ENCODE assay signal across 9 cellular contexts in genomic region chr5:60960591-60960990, GRCh38. TPM values are rescaled to one million over a fixed set of nuclear protein-coding genes. Genes with fewer than 3 reads are reported as not detected.
DNase-seq lines count a peak whose midpoint lies in the region; ATAC-seq and TF ChIP-seq lines count a peak whose summit lies in the region.
"Had no signal": no experiment of that assay in that cellular context is flagged by ENCODE, and none has a peak within 500 bp of the region (broad histone marks: within the 10 kb centered on the region; RNA-seq: fewer than 3 reads in every experiment).

No MANE protein-coding gene starts in this region.

- H3K36me3 Mint-ChIP-seq in activated naive CD4-positive, alpha-beta T cell treated with anti-CD3 and anti-CD28 coated beads, Interleukin-2, amount 10 ng/mL, durations not matched to agents 7 days and 5 days: no peaks in the 10 kb centered on the region

- H3K9me3 Mint-ChIP-seq in activated naive CD4-positive, alpha-beta T cell treated with anti-CD3 and anti-CD28 coated beads, Interleukin-2, amount 10 ng/mL, durations not matched to agents 7 days and 5 days: no peaks in the 10 kb centered on the region

- H3K4me3 ChIP-seq in Panc1 (ENCODE audit: low read depth in 2 of 2, low read length in 2 of 2) (no peak overlapping the region), fibroblast of the aortic adventitia (ENCODE audit: low read depth, low read length) (no peak overlapping the region), tibial nerve (no peak overlapping the region), upper lobe of left lung (no peak overlapping the region)

- no peak for ATAC-seq in Panc1
- no peak for ATAC-seq in upper lobe of left lung (ENCODE audit: low FRiP score in 2 of 2)

- TF ChIP-seq POLR2A in tibial nerve (IDR thresholded peaks at IDR 0.05) (no peak), upper lobe of left lung (IDR thresholded peaks at IDR 0.05) (no peak)

- TF ChIP-seq EP300 in tibial nerve (IDR thresholded peaks at IDR 0.05) (no peak), upper lobe of left lung (IDR thresholded peaks at IDR 0.05) (no peak)

- no peaks in the 10 kb centered on the region for H3K27me3 ChIP-seq in Panc1 (ENCODE audit: control insufficient read depth, insufficient read depth, low read length)
- no peaks in the 10 kb centered on the region for H3K27me3 ChIP-seq in tibial nerve
- H3K27me3 ChIP-seq in upper lobe of left lung: no peaks in the 10 kb centered on the region

- intact Hi-C loops in Panc1 (cut with micrococcal nuclease; ENCODE audit: unreplicated experiment): loop anchor here (10.0 kb wide), 1 partner anchor 364 kb away; no protein-coding TSS in a partner anchor

- TF ChIP-seq CTCF in Panc1 (IDR thresholded peaks at IDR 0.05) (peak; percentile 73; the same call in 1 of the 2 replicates), fibroblast of the aortic adventitia (IDR thresholded peaks at IDR 0.05; ENCODE audit: insufficient read depth, low read length) (peak; percentile 76), tibial nerve (IDR thresholded peaks at IDR 0.05) (peak in 3 of 5 experiments; percentile 12 to 36 (median 25)), upper lobe of left lung (IDR thresholded peaks at IDR 0.05) (peak in 2 of 6 experiments; percentile 7 to 13)

- POLR2A ChIA-PET in Panc1 (lab: Charles Lee): no interaction called here

- in situ Hi-C loops in Panc1 (cut with HindIII; ENCODE audit: low pct_unique_long_range_greater_than_20kb, low sequenced_read_pairs): no loop called here

- H3K27me3 Mint-ChIP-seq in activated naive CD4-positive, alpha-beta T cell treated with anti-CD3 and anti-CD28 coated beads, Interleukin-2, amount 10 ng/mL, durations not matched to agents 7 days and 5 days: no peaks in the 10 kb centered on the region

- WGBS in tibial nerve, 2 donors: 44 to 52% methylated on average over 2 of the region's 2 CpGs
- WGBS in upper lobe of left lung, 2 donors: 27 to 49% methylated on average over 2 of the region's 2 CpGs

- no peak overlapping the region for H3K27ac ChIP-seq in Panc1 (ENCODE audit: low read length)
- H3K27ac ChIP-seq in tibial nerve: no peak overlapping the region
- H3K27ac ChIP-seq in upper lobe of left lung: no peak overlapping the region

- H3K36me3 ChIP-seq in Panc1 (ENCODE audit: control insufficient read depth, insufficient read depth, low read length) (no peaks in the 10 kb centered on the region), tibial nerve (no peaks in the 10 kb centered on the region), upper lobe of left lung (no peaks in the 10 kb centered on the region)

- no peak overlapping the region for H3K4me3 Mint-ChIP-seq in activated naive CD4-positive, alpha-beta T cell treated with anti-CD3 and anti-CD28 coated beads, Interleukin-2, amount 10 ng/mL, durations not matched to agents 7 days and 5 days

- no TSS peak for BruUV-seq in Panc1 (replicated peaks; lab: Mats Ljungman, UMichigan)

- H3K9me3 ChIP-seq in Panc1 (ENCODE audit: control insufficient read depth, insufficient read depth, low read depth, low read length) (no peaks in the 10 kb centered on the region), tibial nerve (peaks cover 0 to 3% (median 0%) of the 10 kb centered on the region in 4 donors), upper lobe of left lung (no peaks in the 10 kb centered on the region)

- CTCF ChIA-PET in activated naive CD4-positive, alpha-beta T cell treated with anti-CD3 and anti-CD28 coated beads, Interleukin-2, amount 10 ng/mL, durations not matched to agents 7 days and 5 days (lab: Charles Lee): interaction anchor here (1.0 to 1.3 kb wide), 2 partner anchors 14 to 23 kb away, joined by 3 read pairs; no protein-coding TSS in a partner anchor
- CTCF ChIA-PET in Panc1 (lab: Charles Lee): no interaction called here

- H3K4me1 ChIP-seq in Panc1 (ENCODE audit: control insufficient read depth, insufficient read depth, low read length) (no peaks in the 10 kb centered on the region), tibial nerve (peaks cover 0 to 11% (median 0%) of the 10 kb centered on the region in 4 donors), upper lobe of left lung (no peaks in the 10 kb centered on the region)

- H3K4me1 Mint-ChIP-seq in activated naive CD4-positive, alpha-beta T cell treated with anti-CD3 and anti-CD28 coated beads, Interleukin-2, amount 10 ng/mL, durations not matched to agents 7 days and 5 days: no peaks in the 10 kb centered on the region

- peak; percentile 25 for DNase-seq in activated naive CD4-positive, alpha-beta T cell treated with anti-CD3 and anti-CD28 coated beads, Interleukin-2, amount 10 ng/mL, durations not matched to agents 7 days and 5 days
- no peak for DNase-seq in activated naive CD4-positive, alpha-beta T cell treated with Interleukin-2 at 50 U/mL for 16 hours
- DNase-seq in Panc1 (ENCODE audit: low read depth, low spot score) (no peak), fibroblast of the aortic adventitia (ENCODE audit: low read depth) (peak; percentile 56), tibial nerve (ENCODE audit: low spot score in 2 of 2) (no peak), upper lobe of left lung (no peak), amygdala (lab: John Stamatoyannopoulos, UW) (no peak), NCI-H526 treated with DMSO at 0.1 percent for 48 hours (lab: John Stamatoyannopoulos, UW) (no peak)
- DNase-seq: GF-D8 had no signal

- H3K27ac Mint-ChIP-seq in activated naive CD4-positive, alpha-beta T cell treated with anti-CD3 and anti-CD28 coated beads, Interleukin-2, amount 10 ng/mL, durations not matched to agents 7 days and 5 days: no peak overlapping the region

RNA-seq across cellular contexts. Expression of gene NDUFAF2, which starts 15.6 kb away (rescaled TPM):
- 41.6 TPM for total RNA-seq in Panc1 (2021; ENCODE audit: unreplicated experiment)
- polyA plus RNA-seq in Panc1 (2012; ENCODE audit: insufficient read length): 36.7 TPM
- 24.2 and 50.8 TPM in 2 replicates for total RNA-seq in fibroblast of the aortic adventitia (ENCODE audit: low replicate concordance)
- total RNA-seq in tibial nerve: 10 to 100 TPM; 16.2 to 46.5 (median 24.2) TPM
- 10 to 100 TPM in 5 of 6 donors, not detected in 1; 14.2 to 41.6 (median 20.5) TPM for total RNA-seq in upper lobe of left lung

RNA-seq across cellular contexts. Expression of gene ERCC8, which starts 15.7 kb away (rescaled TPM):
- 14.4 TPM for total RNA-seq in Panc1 (2021; ENCODE audit: unreplicated experiment)
- 8.9 TPM for polyA plus RNA-seq in Panc1 (2012; ENCODE audit: insufficient read length)
- total RNA-seq in fibroblast of the aortic adventitia (ENCODE audit: low replicate concordance): 4.8 and 25.5 TPM in 2 replicates
- total RNA-seq in tibial nerve: 10 to 100 TPM; 10.5 to 17.5 (median 15.8) TPM
- 10 to 100 TPM in 3 of 6 donors, 1 to 10 TPM in 3; 5.8 to 17.2 (median 11.2) TPM for total RNA-seq in upper lobe of left lung

Comparison
In these comparisons a context has a peak if more than half of its experiments do, and no peak if none do; other contexts are left out.
1. DNase-seq: peak in activated naive CD4-positive, alpha-beta T cell treated with anti-CD3 and anti-CD28 coated beads, Interleukin-2, amount 10 ng/mL, durations not matched to agents 7 days and 5 days (single experiment) and fibroblast of the aortic adventitia (single experiment); none in activated naive CD4-positive, alpha-beta T cell treated with Interleukin-2 at 50 U/mL for 16 hours (single experiment), Panc1 (single experiment), tibial nerve (0 of 2), upper lobe of left lung (0 of 2), amygdala (0 of 56) and NCI-H526 treated with DMSO at 0.1 percent for 48 hours (single experiment).